ENCODE assay signal across 7 cellular contexts in genomic region chr15:62420371-62420770, GRCh38. TPM values are rescaled to one million over a fixed set of nuclear protein-coding genes. Genes with fewer than 3 reads are reported as not detected.
A peak's percentile ranks its signal among the peaks of the same experiment; 100 is the strongest.
DNase-seq lines count a peak whose midpoint lies in the region; TF ChIP-seq lines count a peak whose summit lies in the region.
"Not testable (repeated sequence)": the region's sequence is repeated elsewhere in the genome, so short reads cannot be mapped to it uniquely, and the experiment has no call there.

No MANE protein-coding gene starts in this region.

- TF ChIP-seq CTCF in VCaP (conservative IDR thresholded peaks at IDR 0.05); epithelial cell of proximal tubule (conservative IDR thresholded peaks at IDR 0.05; ENCODE audit: low read depth, low read length); thyroid gland (IDR thresholded peaks at IDR 0.05): not testable (repeated sequence)

- H3K4me3 ChIP-seq in epithelial cell of proximal tubule (ENCODE audit: low read depth, low read length); thyroid gland (replicated peaks in 1 of 3): not testable (repeated sequence)

- in situ Hi-C loops in Caki2 (cut with HindIII; ENCODE audit: low pct_unique_long_range_greater_than_20kb, low sequenced_read_pairs): not testable (repeated sequence)

- 29 to 45% methylated on average over 6 of the region's 6 CpGs for WGBS in thyroid gland, 2 donors

- not testable (repeated sequence) for H3K36me3 ChIP-seq in thyroid gland

- DNase-seq in Caki2 (ENCODE audit: low read depth): peak; percentile 89
- peak; percentile 61 for DNase-seq in epithelial cell of proximal tubule (ENCODE audit: low read depth)
- peak; percentile 77 for DNase-seq in kidney glomerular epithelial cell (lab: John Stamatoyannopoulos, UW)
- peak; percentile 6 for DNase-seq in mesenteric fat pad (ENCODE audit: low spot score)
- peak; percentile 94 for DNase-seq in renal cortical epithelial cell (ENCODE audit: low read depth)
- DNase-seq in thyroid gland: peak; percentile 46 to 64

- H3K27ac ChIP-seq in VCaP: peak overlapping the region; percentile 79
- peak overlapping the region in 2 of 3 donors; percentile 57 to 77 for H3K27ac ChIP-seq in thyroid gland

- H3K9me3 ChIP-seq in thyroid gland: not testable (repeated sequence)

- TF ChIP-seq POLR2A in thyroid gland (IDR thresholded peaks at IDR 0.05): not testable (repeated sequence)

- intact Hi-C loops in thyroid gland (cut with DNase I): not testable (repeated sequence)

- H3K4me1 ChIP-seq in thyroid gland: not testable (repeated sequence)

- H3K27me3 ChIP-seq in thyroid gland: not testable (repeated sequence)

RNA-seq across cellular contexts. Expression of gene TLN2, which starts 30.0 kb away (rescaled TPM):
- 9.4 and 13.6 TPM in 2 replicates for total RNA-seq in Caki2 (2014; rRNA removed; shearing (Covaris generic); ENCODE audit: low replicate concordance)
- total RNA-seq in epithelial cell of proximal tubule (8.2 and 13.0 TPM in 2 replicates), mesenteric fat pad (122 TPM), renal cortical epithelial cell (10.4 and 36.8 TPM in 2 replicates), thyroid gland (10 to 100 TPM; 43.0 to 86.9 (median 61.7) TPM)

Comparison
In these comparisons a context has a peak if more than half of its experiments do, and no peak if none do; other contexts are left out.
1. DNase-seq: peak in every context shown above with its lines; median percentile 94 in renal cortical epithelial cell; 89 in Caki2; 77 in kidney glomerular epithelial cell; 61 in epithelial cell of proximal tubule; 55 in thyroid gland; 6 in mesenteric fat pad.